18 cellular contexts compared by ENCODE assay signal in genomic region chr4:132230025-132230424, GRCh38.
A peak's percentile ranks its signal among the peaks of the same experiment; 100 is the strongest.
DNase-seq lines count a peak whose midpoint lies in the region; ATAC-seq, FAIRE-seq and TF ChIP-seq lines count a peak whose summit lies in the region.
"Had no signal": no experiment of that assay in that cellular context is flagged by ENCODE, and none has a peak within 500 bp of the region (broad histone marks: within the 10 kb centered on the region; RNA-seq: fewer than 3 reads in every experiment).

No MANE protein-coding gene starts in this region.

- H2BK15ac ChIP-seq in IMR-90 (ENCODE audit: low read depth, low read length) (no peak overlapping the region), H1 (ENCODE audit: low read length) (no peak overlapping the region)

- H3K9me1 ChIP-seq in IMR-90 (ENCODE audit: insufficient read depth, low read length), result no peaks in the 10 kb centered on the region

- CTCF ChIA-PET in IMR-90 (lab: Yijun Ruan, JAX) (no interaction called here), H1 (lab: Charles Lee; ENCODE audit: partially characterized antibody) (interaction anchor here (1.0 to 1.1 kb wide), 2 partner anchors 31 to 103 kb away, joined by 3 read pairs; no protein-coding TSS in a partner anchor)

- TF ChIP-seq EP300 in H1 (IDR thresholded peaks at IDR 0.05; ENCODE audit: borderline replicate concordance in 1 of 2, low read depth in 2 of 2, low read length in 2 of 2), result no peak

- 0 out of 2 replicates have a peak, but pooled peaks cover 2% of the 10 kb centered on the region for H3K9me3 ChIP-seq in IMR-90 (ENCODE audit: control insufficient read depth, insufficient read depth, low read length)
- peaks cover 23% of the 10 kb centered on the region for H3K9me3 ChIP-seq in OCI-LY1 (ENCODE audit: low read length)
- H3K9me3 ChIP-seq in H1 (ENCODE audit: insufficient read depth in 2 of 2, low read depth in 1 of 2, low read length in 1 of 2), result peaks cover 23 to 28% of the 10 kb centered on the region in 2 experiments
- no peaks in the 10 kb centered on the region for H3K9me3 ChIP-seq in colonic mucosa
- no peaks in the 10 kb centered on the region for H3K9me3 ChIP-seq in effector memory CD4-positive, alpha-beta T cell (ENCODE audit: control insufficient read depth, low read length)
- H3K9me3 ChIP-seq: BE2C had no signal

- POLR2A ChIA-PET in IMR-90 (lab: Charles Lee; ENCODE audit: unreplicated experiment) (no interaction called here), H1 (lab: Charles Lee; ENCODE audit: partially characterized antibody) (no interaction called here)

- H3K27ac ChIP-seq in IMR-90 (ENCODE audit: insufficient read depth, low read length) (no peak overlapping the region), OCI-LY1 (ENCODE audit: low read depth, low read length, poor library complexity, severe bottlenecking) (no peak overlapping the region), H1 (ENCODE audit: low read depth, low read length) (no peak overlapping the region), colonic mucosa (no peak overlapping the region)
- no peak overlapping the region for H3K27ac ChIP-seq in effector memory CD4-positive, alpha-beta T cell (ENCODE audit: insufficient read depth, low read length, poor library complexity, severe bottlenecking)

- no peak for ATAC-seq in IMR-90 (ENCODE audit: low read depth)

- H2AK9ac ChIP-seq in IMR-90 (replicated peaks; ENCODE audit: low read depth, low read length, poor library complexity), result no peak overlapping the region

- TF ChIP-seq CTCF in IMR-90 (conservative IDR thresholded peaks at IDR 0.05; ENCODE audit: low read depth, low read length) (no peak), OCI-LY1 (IDR thresholded peaks at IDR 0.05; ENCODE audit: low read length) (no peak), H1 (IDR thresholded peaks at IDR 0.05; ENCODE audit: control extremely low read depth in 1 of 3, insufficient read depth in 1 of 3, low read depth in 1 of 3, low read length in 3 of 3) (no peak), colonic mucosa (IDR thresholded peaks at IDR 0.05) (no peak)

- H2AK5ac ChIP-seq in IMR-90 (ENCODE audit: low read depth, low read length) (no peak overlapping the region), H1 (ENCODE audit: low read depth, low read length) (no peak overlapping the region)

- H4K5ac ChIP-seq in IMR-90 (ENCODE audit: low read depth, low read length) (no peak overlapping the region), H1 (ENCODE audit: insufficient read length, low read depth, low read length) (no peak overlapping the region)

- no peak for TF ChIP-seq POLR2A in IMR-90 (IDR thresholded peaks at IDR 0.05; ENCODE audit: low read depth, low read length)
- TF ChIP-seq POLR2A in H1 (IDR thresholded peaks at IDR 0.05; ENCODE audit: control extremely low read depth in 1 of 2, low read depth in 2 of 2, low read length in 2 of 2), result no peak

- H3K36me3 ChIP-seq in IMR-90 (ENCODE audit: control insufficient read depth, insufficient read depth, low read length) (no peaks in the 10 kb centered on the region), OCI-LY1 (ENCODE audit: insufficient read depth, low read length) (no peaks in the 10 kb centered on the region), H1 (ENCODE audit: control insufficient read depth in 2 of 4, insufficient read depth in 4 of 4, low read length in 3 of 4) (peaks cover 0 to 20% (median 9%) of the 10 kb centered on the region in 4 experiments; a peak in 4 of 8 replicates), colonic mucosa (no peaks in the 10 kb centered on the region)
- no peaks in the 10 kb centered on the region for H3K36me3 ChIP-seq in effector memory CD4-positive, alpha-beta T cell (ENCODE audit: control insufficient read depth, insufficient read depth, low read length)
- H3K36me3 ChIP-seq: BE2C had no signal

- intact Hi-C loops in IMR-90 (cut with micrococcal nuclease), result no loop called here
- intact Hi-C loops in colonic mucosa (cut with DNase I), result no loop called here

- no peak for FAIRE-seq in H1 (lab: Jason Lieb, UNC)
- FAIRE-seq: GM12892, GM18507 had no signal

- H3K79me2 ChIP-seq in OCI-LY1 (ENCODE audit: insufficient read depth, low read length) (no peaks in the 10 kb centered on the region), H1 (ENCODE audit: control insufficient read depth in 1 of 2, insufficient read depth in 2 of 2, low read length in 2 of 2) (no peaks in the 10 kb centered on the region)

- no peak for TF ChIP-seq RAD21 in IMR-90 (IDR thresholded peaks at IDR 0.05; ENCODE audit: low read length)
- no peak for TF ChIP-seq RAD21 in H1 (IDR thresholded peaks at IDR 0.05 in 1 of 2, conservative IDR thresholded peaks at IDR 0.05 in 1 of 2; ENCODE audit: low read depth in 2 of 2, low read length in 2 of 2)

- in situ Hi-C loops in IMR-90 (cut with MboI; ENCODE audit: low sequenced_read_pairs), result no loop called here

- WGBS in IMR-90 (ENCODE audit: extremely low coverage in 2 of 2, insufficient read length in 1 of 2), 2 experiments, result no CpG with 5 or more reads among the region's 6 CpGs
- WGBS in H1 (ENCODE audit: extremely low coverage in 1 of 2, insufficient coverage in 1 of 2, insufficient read length in 1 of 2, insufficient replicate concordance in 2 of 2, low coverage in 1 of 2, low lambda C conversion rate in 2 of 2, missing lambda C conversion rate in 1 of 2), 2 experiments, result 92% methylated on average over 6 of the region's 6 CpGs; no CpG with 5 or more reads in 1 of the 2 experiments

- H3K23ac ChIP-seq in IMR-90 (ENCODE audit: low read depth, low read length), result no peak overlapping the region
- H3K23ac ChIP-seq in H1 (ENCODE audit: insufficient read length), result no peak overlapping the region

- no peaks in the 10 kb centered on the region for H3K4me1 ChIP-seq in IMR-90 (ENCODE audit: control insufficient read depth, insufficient read depth, low read length)
- peaks cover 9% of the 10 kb centered on the region for H3K4me1 ChIP-seq in OCI-LY1 (ENCODE audit: insufficient read depth, low read length, severe bottlenecking)
- no peaks in the 10 kb centered on the region for H3K4me1 ChIP-seq in H1 (replicated peaks in 1 of 4; ENCODE audit: control insufficient read depth in 3 of 4, insufficient read depth in 4 of 4, low read length in 3 of 4)
- H3K4me1 ChIP-seq in colonic mucosa, result no peaks in the 10 kb centered on the region
- no peaks in the 10 kb centered on the region for H3K4me1 ChIP-seq in effector memory CD4-positive, alpha-beta T cell (ENCODE audit: control insufficient read depth, insufficient read depth, low read length, poor library complexity, severe bottlenecking)
- H3K4me1 ChIP-seq: BE2C had no signal

- DNase-seq in IMR-90 (no peak), H1 (ENCODE audit: low read depth in 1 of 2, low spot score in 2 of 2) (no peak), globus pallidus (ENCODE audit: low spot score) (no peak), colonic mucosa (no peak)
- DNase-seq in effector memory CD4-positive, alpha-beta T cell, result no peak
- DNase-seq: ACHN; BE2C; C1 segment of cervical spinal cord; CD4-positive, CD25-positive, alpha-beta regulatory T cell; CD8-positive, alpha-beta memory T cell; COR-L47; DMS 273 treated with DMSO at 0.1 percent for 48 hours; DMS53; GOT3; H9 had no signal

- H2BK120ac ChIP-seq in IMR-90 (ENCODE audit: low read depth, low read length), result no peak overlapping the region
- H2BK120ac ChIP-seq in H1 (replicated peaks; ENCODE audit: low read depth, low read length), result no peak overlapping the region

- H3K18ac ChIP-seq in IMR-90 (ENCODE audit: low read depth, low read length) (no peak overlapping the region), H1 (ENCODE audit: extremely low read depth, low read length) (no peak overlapping the region; the same call in 1 of the 2 replicates)

- H3K79me1 ChIP-seq in IMR-90 (ENCODE audit: low read depth in 1 of 2, low read length in 2 of 2), result no peaks in the 10 kb centered on the region
- no peaks in the 10 kb centered on the region for H3K79me1 ChIP-seq in H1 (ENCODE audit: low read depth, low read length)

- no peak overlapping the region for H2BK20ac ChIP-seq in IMR-90 (ENCODE audit: low read depth, low read length)
- no peak overlapping the region for H2BK20ac ChIP-seq in H1 (ENCODE audit: low read length)

- H3K4me2 ChIP-seq in IMR-90 (ENCODE audit: low read depth, low read length) (no peak overlapping the region), OCI-LY1 (ENCODE audit: low read length) (no peak overlapping the region), H1 (ENCODE audit: insufficient read depth in 1 of 2, low read depth in 2 of 2, low read length in 2 of 2) (no peak overlapping the region)

- dilution Hi-C loops in IMR-90 (cut with HindIII; ENCODE audit: low sequenced_read_pairs, unreplicated experiment), result no loop called here

- H2BK5ac ChIP-seq in IMR-90 (ENCODE audit: low read depth, low read length, poor library complexity, severe bottlenecking), result no peak overlapping the region
- no peak overlapping the region for H2BK5ac ChIP-seq in H1 (ENCODE audit: low read depth, low read length)

- no peaks in the 10 kb centered on the region for H3K23me2 ChIP-seq in H1 (ENCODE audit: low read depth, low read length)

- H4K8ac ChIP-seq in IMR-90 (ENCODE audit: low read depth in 2 of 2, low read length in 2 of 2), result no peak overlapping the region
- H4K8ac ChIP-seq in H1 (ENCODE audit: extremely low read depth, insufficient read depth, low read length), result no peak overlapping the region

- no peaks in the 10 kb centered on the region for H3F3A ChIP-seq in OCI-LY1 (ENCODE audit: insufficient read depth, low read length)

- H3K14ac ChIP-seq in IMR-90 (replicated peaks; ENCODE audit: low read depth, low read length), result no peak overlapping the region
- no peak overlapping the region for H3K14ac ChIP-seq in H1 (ENCODE audit: insufficient read length)

- H3K4ac ChIP-seq in IMR-90 (ENCODE audit: low read depth, low read length), result no peak overlapping the region
- peak overlapping the region; percentile 12 for H3K4ac ChIP-seq in H1 (replicated peaks; ENCODE audit: insufficient read length, low read depth, low read length)

- H4K91ac ChIP-seq in IMR-90 (ENCODE audit: insufficient read depth, low read depth, low read length) (no peak overlapping the region), H1 (replicated peaks; ENCODE audit: insufficient read length, low read length) (no peak overlapping the region)

- H3K27me3 ChIP-seq in IMR-90 (ENCODE audit: control insufficient read depth, insufficient read depth, low read length), result no peaks in the 10 kb centered on the region
- no peaks in the 10 kb centered on the region for H3K27me3 ChIP-seq in OCI-LY1 (ENCODE audit: insufficient read depth, low read length)
- H3K27me3 ChIP-seq in H1 (replicated peaks in 1 of 4; ENCODE audit: control insufficient read depth in 3 of 4, extremely low read depth in 1 of 4, insufficient read depth in 3 of 4, low read length in 3 of 4), result no peaks in the 10 kb centered on the region
- H3K27me3 ChIP-seq in colonic mucosa, result no peaks in the 10 kb centered on the region
- no peaks in the 10 kb centered on the region for H3K27me3 ChIP-seq in effector memory CD4-positive, alpha-beta T cell (replicated peaks; ENCODE audit: control insufficient read depth, insufficient read depth, low read length, poor library complexity, severe bottlenecking)
- H3K27me3 ChIP-seq: BE2C had no signal

- H3K56ac ChIP-seq in IMR-90 (ENCODE audit: extremely low read depth, insufficient read depth, low read length) (no peak overlapping the region), H1 (replicated peaks; ENCODE audit: insufficient read length, low read depth, low read length) (no peak overlapping the region)

- H2AFZ ChIP-seq in IMR-90 (replicated peaks; ENCODE audit: low read length, poor library complexity), result peak overlapping the region; percentile 61
- H2AFZ ChIP-seq in OCI-LY1 (ENCODE audit: low read length), result peak overlapping the region; percentile 87; the same call in 1 of the 2 replicates
- H2AFZ ChIP-seq in H1 (ENCODE audit: low read length), result peak overlapping the region; percentile 66; the same call in 1 of the 2 replicates

- no peaks in the 10 kb centered on the region for H3K9me2 ChIP-seq in OCI-LY1 (ENCODE audit: low read depth, low read length)

- H2BK12ac ChIP-seq in H1 (ENCODE audit: low read depth, low read length), result no peak overlapping the region

- H3K4me3 ChIP-seq in IMR-90 (ENCODE audit: insufficient read depth, low read depth, low read length), result no peak overlapping the region
- no peak overlapping the region for H3K4me3 ChIP-seq in OCI-LY1 (ENCODE audit: low read depth, low read length, poor library complexity, severe bottlenecking)
- H3K4me3 ChIP-seq in H1 (ENCODE audit: extremely low read depth in 1 of 4, insufficient read depth in 2 of 4, low read depth in 3 of 4, low read length in 4 of 4), result no peak overlapping the region
- H3K4me3 ChIP-seq in colonic mucosa, result no peak overlapping the region
- no peak overlapping the region for H3K4me3 ChIP-seq in effector memory CD4-positive, alpha-beta T cell (ENCODE audit: insufficient read depth, low read depth, low read length, poor library complexity, severe bottlenecking)

- H4K20me1 ChIP-seq in IMR-90 (ENCODE audit: insufficient read depth, low read length) (no peaks in the 10 kb centered on the region), OCI-LY1 (ENCODE audit: insufficient read depth, low read length) (no peaks in the 10 kb centered on the region), H1 (replicated peaks in 1 of 2; ENCODE audit: control insufficient read depth in 1 of 2, insufficient read depth in 2 of 2, low read length in 2 of 2) (no peaks in the 10 kb centered on the region)

- no TSS peak for BruUV-seq in IMR-90 (replicated peaks; lab: Mats Ljungman, UMichigan)

- no peak overlapping the region for H3K9ac ChIP-seq in IMR-90 (ENCODE audit: low read depth, low read length)
- H3K9ac ChIP-seq in OCI-LY1 (ENCODE audit: low read length), result no peak overlapping the region
- H3K9ac ChIP-seq in H1 (replicated peaks in 1 of 4; ENCODE audit: extremely low read depth in 1 of 4, low read depth in 3 of 4, low read length in 3 of 4), result no peak overlapping the region
- H3K9ac ChIP-seq in colonic mucosa (ENCODE audit: low read depth in 2 of 2, low read length in 2 of 2), result no peak overlapping the region
